In genomic region chr15:39888809-39889208, GRCh38 we compare ENCODE assay signal across 17 cellular contexts. TPM values are rescaled to one million over a fixed set of nuclear protein-coding genes. Genes with fewer than 3 reads are reported as not detected.
DNase-seq lines count a peak whose midpoint lies in the region; ATAC-seq, FAIRE-seq and TF ChIP-seq lines count a peak whose summit lies in the region.
"Had no signal": no experiment of that assay in that cellular context is flagged by ENCODE, and none has a peak within 500 bp of the region (broad histone marks: within the 10 kb centered on the region; RNA-seq: fewer than 3 reads in every experiment).

No MANE protein-coding gene starts in this region.

- intact Hi-C loops in Caco-2 (cut with micrococcal nuclease; ENCODE audit: unreplicated experiment) (loop anchor here (1.0 kb wide), 1 partner anchor 36 kb away; no protein-coding TSS in a partner anchor), colonic mucosa (cut with DNase I) (loop anchor here (5.0 kb wide), 1 partner anchor 88 kb away; no protein-coding TSS in a partner anchor), HepG2 (cut with micrococcal nuclease; ENCODE audit: unreplicated experiment) (loop anchor here (5.0 to 10.0 kb wide), 2 partner anchors 33 to 86 kb away; partner anchors contain the start of gene GPR176)

- peak; percentile 59 to 64 for DNase-seq in Caco-2
- peak; percentile 35 for DNase-seq in Karpas-422
- DNase-seq in colonic mucosa: no peak
- peak; percentile 15 for DNase-seq in HepG2 (ENCODE audit: low spot score)
- DNase-seq in NCI-H128 (lab: John Stamatoyannopoulos, UW; ENCODE audit: unreplicated experiment): no peak
- no peak for DNase-seq in Peyer's patch
- DNase-seq in BE2C: no peak
- DNase-seq: activated CD4-positive, alpha-beta T cell treated with anti-CD3 and anti-CD28 coated beads, Interleukin-2, amount 50 U/mL, for 48 hours; activated naive CD4-positive, alpha-beta T cell treated with anti-CD3 and anti-CD28 coated beads, Interleukin-2, amount 50 U/mL, for 16 hours; activated T-cell treated with anti-CD3 and anti-CD28 coated beads, Interleukin-2, amount 50 U/mL, for 24 hours; DND-41; NCI-H2107; NCI-H524; right lobe of liver; SHP77 had no signal

- no peaks in the 10 kb centered on the region for H3K36me3 ChIP-seq in Caco-2 (ENCODE audit: control insufficient read depth, insufficient read depth, low read length)
- no peaks in the 10 kb centered on the region for H3K36me3 ChIP-seq in Karpas-422 (ENCODE audit: insufficient read depth, low read length)
- no peaks in the 10 kb centered on the region for H3K36me3 ChIP-seq in colonic mucosa
- H3K36me3 ChIP-seq in HepG2 (replicated peaks in 1 of 2; ENCODE audit: control insufficient read depth in 1 of 2, insufficient read depth in 2 of 2, low read length in 2 of 2): no peaks in the 10 kb centered on the region
- H3K36me3 ChIP-seq in Peyer's patch: no peaks in the 10 kb centered on the region
- H3K36me3 ChIP-seq in BE2C: no peaks in the 10 kb centered on the region
- H3K36me3 ChIP-seq: right lobe of liver had no signal

- POLR2A ChIA-PET in Caco-2 (lab: Charles Lee) (interaction anchor here (0.7 kb wide), 1 partner anchor 45 kb away, joined by 5 read pairs; the partner anchor contains the start of gene EIF2AK4), HepG2 (lab: Yijun Ruan, JAX) (interaction anchor here (1.1 to 4.1 kb wide), 3 partner anchors 45 to 114 kb away, joined by 5 to 21 read pairs (median 5); partner anchors contain the start of gene EIF2AK4)

- ATAC-seq in HepG2 (no peak), GM18870 (IDR thresholded peaks at IDR 0.05; ENCODE audit: unreplicated experiment) (no peak)

- no peaks in the 10 kb centered on the region for H3K27me3 ChIP-seq in Caco-2 (replicated peaks; ENCODE audit: control insufficient read depth, insufficient read depth, low read length)
- H3K27me3 ChIP-seq in Karpas-422 (ENCODE audit: low read length): no peaks in the 10 kb centered on the region
- H3K27me3 ChIP-seq in colonic mucosa: no peaks in the 10 kb centered on the region
- 0 out of 5 replicates have a peak, but pooled peaks cover 0 to 2% of the 10 kb centered on the region in 2 experiments for H3K27me3 ChIP-seq in HepG2 (ENCODE audit: control insufficient read depth in 1 of 2, insufficient read depth in 2 of 2, low read length in 2 of 2)
- no peaks in the 10 kb centered on the region for H3K27me3 ChIP-seq in Peyer's patch
- H3K27me3 ChIP-seq in BE2C: no peaks in the 10 kb centered on the region
- H3K27me3 ChIP-seq: right lobe of liver had no signal

- TF ChIP-seq POLR2A in HepG2 (IDR thresholded peaks at IDR 0.05; ENCODE audit: insufficient read depth in 1 of 2, low read depth in 2 of 2, low read length in 2 of 2): no peak
- no peak for TF ChIP-seq POLR2A in Peyer's patch (IDR thresholded peaks at IDR 0.05)

- no peaks in the 10 kb centered on the region for H3K79me2 ChIP-seq in Karpas-422 (ENCODE audit: low read length)
- H3K79me2 ChIP-seq in HepG2 (ENCODE audit: insufficient read depth, low read length): no peaks in the 10 kb centered on the region

- H3K36me3 Mint-ChIP-seq in Caco-2 (ENCODE audit: insufficient read depth, unreplicated experiment): peaks cover 10% of the 10 kb centered on the region

- in situ Hi-C loops in HepG2 (cut with HindIII; ENCODE audit: extremely low pct_ligation_motif_present, low pct_unique_long_range_greater_than_20kb): no loop called here

- H3K27ac Mint-ChIP-seq in Caco-2 (ENCODE audit: unreplicated experiment): peak overlapping the region; percentile 57
- H3K27ac Mint-ChIP-seq: activated T-cell treated with anti-CD3 and anti-CD28 coated beads, Interleukin-2, amount 50 U/mL, for 24 hours; stimulated activated naive CD8-positive, alpha-beta T cell treated with anti-CD3 and anti-CD28 coated beads, Interleukin-15, Interleukin-2, amounts not matched to agents 100 ng/mL and 50 ng/mL, for 24 hours had no signal

- H3K9me3 Mint-ChIP-seq in Caco-2 (ENCODE audit: unreplicated experiment): no peaks in the 10 kb centered on the region
- H3K9me3 Mint-ChIP-seq: activated T-cell treated with anti-CD3 and anti-CD28 coated beads, Interleukin-2, amount 50 U/mL, for 24 hours; stimulated activated naive CD8-positive, alpha-beta T cell treated with anti-CD3 and anti-CD28 coated beads, Interleukin-15, Interleukin-2, amounts not matched to agents 100 ng/mL and 50 ng/mL, for 24 hours had no signal

- H3K9ac ChIP-seq in Karpas-422 (ENCODE audit: low read length) (no peak overlapping the region), colonic mucosa (ENCODE audit: low read depth in 2 of 2, low read length in 2 of 2) (no peak overlapping the region), HepG2 (ENCODE audit: insufficient read depth, low read depth, low read length) (no peak overlapping the region)

- 44% methylated on average over 2 of the region's 2 CpGs for WGBS in HepG2 (ENCODE audit: low lambda C conversion rate)

- H2AFZ ChIP-seq in Karpas-422 (ENCODE audit: low read length) (no peak overlapping the region), HepG2 (ENCODE audit: low read length) (no peak overlapping the region)

- no peak overlapping the region for H3K27ac ChIP-seq in Karpas-422 (ENCODE audit: low read length)
- H3K27ac ChIP-seq in colonic mucosa: peak overlapping the region; percentile 67
- no peak overlapping the region for H3K27ac ChIP-seq in HepG2 (ENCODE audit: extremely low read length, insufficient read depth, low read length)
- H3K27ac ChIP-seq in Peyer's patch: no peak overlapping the region
- H3K27ac ChIP-seq: right lobe of liver had no signal

- no peak for TF ChIP-seq CTCF in Caco-2 (IDR thresholded peaks at IDR 0.05; ENCODE audit: insufficient read depth in 1 of 2, low read depth in 1 of 2, low read length in 1 of 2, severe bottlenecking in 1 of 2, unreplicated experiment in 1 of 2)
- TF ChIP-seq CTCF in colonic mucosa (IDR thresholded peaks at IDR 0.05): no peak
- peak; percentile 19; the same call in 1 of the 2 replicates for TF ChIP-seq CTCF in HepG2 (CRISPR knock-in tag; IDR thresholded peaks at IDR 0.05)
- peak in 1 of 6 experiments; percentile 6 for TF ChIP-seq CTCF in Peyer's patch (IDR thresholded peaks at IDR 0.05)
- no peak for TF ChIP-seq CTCF in BE2C (IDR thresholded peaks at IDR 0.05; ENCODE audit: low read depth, low read length)

- peaks cover 58% of the 10 kb centered on the region for H3K4me1 ChIP-seq in Caco-2
- H3K4me1 ChIP-seq in Karpas-422 (ENCODE audit: low read length): no peaks in the 10 kb centered on the region
- H3K4me1 ChIP-seq in colonic mucosa: peaks cover 7% of the 10 kb centered on the region
- H3K4me1 ChIP-seq in HepG2 (ENCODE audit: insufficient read depth, low read length): peaks cover 47% of the 10 kb centered on the region
- peaks cover 0 to 5% (median 0%) of the 10 kb centered on the region in 4 donors for H3K4me1 ChIP-seq in Peyer's patch
- peaks cover 2% of the 10 kb centered on the region; the same call in 1 of the 2 replicates for H3K4me1 ChIP-seq in BE2C

- no peak for TF ChIP-seq EP300 in HepG2 (IDR thresholded peaks at IDR 0.05; ENCODE audit: low read depth in 2 of 2, low read length in 2 of 2)
- TF ChIP-seq EP300 in HepG2 (CRISPR knock-in tag; IDR thresholded peaks at IDR 0.05; ENCODE audit: borderline replicate concordance): no peak

- H3K4me3 Mint-ChIP-seq in Caco-2 (ENCODE audit: unreplicated experiment): peak overlapping the region; percentile 5
- H3K4me3 Mint-ChIP-seq: activated T-cell treated with anti-CD3 and anti-CD28 coated beads, Interleukin-2, amount 50 U/mL, for 24 hours; stimulated activated naive CD8-positive, alpha-beta T cell treated with anti-CD3 and anti-CD28 coated beads, Interleukin-15, Interleukin-2, amounts not matched to agents 100 ng/mL and 50 ng/mL, for 24 hours had no signal

- CTCF ChIA-PET in Caco-2 (lab: Charles Lee): interaction anchor here (0.7 to 2.3 kb wide), 7 partner anchors 18 to 141 kb away, joined by 3 to 31 read pairs (median 4); partner anchors contain the start of gene EIF2AK4
- CTCF ChIA-PET in HepG2 (lab: Yijun Ruan, JAX; ENCODE audit: low intra/inter-chr PET ratio, low total read pairs): no interaction called here

- H3K4me3 ChIP-seq in Caco-2 (ENCODE audit: low read depth, low read length): no peak overlapping the region
- no peak overlapping the region for H3K4me3 ChIP-seq in Karpas-422 (ENCODE audit: low read length)
- H3K4me3 ChIP-seq in colonic mucosa: no peak overlapping the region
- no peak overlapping the region for H3K4me3 ChIP-seq in HepG2 (replicated peaks in 1 of 3; ENCODE audit: insufficient read depth in 1 of 3, low read depth in 2 of 3, low read length in 3 of 3)
- H3K4me3 ChIP-seq in Peyer's patch: no peak overlapping the region
- no peak overlapping the region for H3K4me3 ChIP-seq in BE2C (ENCODE audit: low read depth, low read length)
- H3K4me3 ChIP-seq: right lobe of liver had no signal

- H3K9me2 ChIP-seq in Karpas-422 (replicated peaks; ENCODE audit: insufficient read depth, low read length): no peaks in the 10 kb centered on the region

- H3K9me3 ChIP-seq in Caco-2 (no peaks in the 10 kb centered on the region), Karpas-422 (ENCODE audit: low read length) (no peaks in the 10 kb centered on the region), colonic mucosa (no peaks in the 10 kb centered on the region), HepG2 (ENCODE audit: low read length) (no peaks in the 10 kb centered on the region), Peyer's patch (no peaks in the 10 kb centered on the region), BE2C (no peaks in the 10 kb centered on the region; the same call in 1 of the 2 replicates)
- H3K9me3 ChIP-seq: right lobe of liver had no signal

- TF ChIP-seq RAD21 in HepG2 (CRISPR knock-in tag; IDR thresholded peaks at IDR 0.05): no peak

- BruUV-seq in Caco-2 (replicated peaks; lab: Mats Ljungman, UMichigan) (no TSS peak), HepG2 (replicated peaks; lab: Mats Ljungman, UMichigan) (no TSS peak)

- H3K4me2 ChIP-seq in Karpas-422 (ENCODE audit: low read depth, low read length, poor library complexity, severe bottlenecking) (no peak overlapping the region), HepG2 (ENCODE audit: low read depth, low read length) (no peak overlapping the region)

- FAIRE-seq in HepG2 (lab: Jason Lieb, UNC): no peak

- peaks cover 23% of the 10 kb centered on the region for H3K4me1 Mint-ChIP-seq in Caco-2 (ENCODE audit: low read depth, unreplicated experiment)

- H3K27me3 Mint-ChIP-seq in Caco-2 (ENCODE audit: insufficient read depth, unreplicated experiment): no peaks in the 10 kb centered on the region

- H4K20me1 ChIP-seq in Karpas-422 (ENCODE audit: insufficient read depth, low read depth, low read length): no peaks in the 10 kb centered on the region
- H4K20me1 ChIP-seq in HepG2 (ENCODE audit: insufficient read depth, low read length): no peaks in the 10 kb centered on the region

RNA-seq across cellular contexts. Expression of gene GPR176, which starts 31.3 kb away (rescaled TPM):
- 9.8 and 14.4 TPM in 2 replicates for total RNA-seq in Caco-2 (2022)
- total RNA-seq in Karpas-422 (2014; rRNA removed; shearing (Covaris generic); ENCODE audit: low replicate concordance): 0.07 TPM in 1 of 2 replicates, not detected in the other
- total RNA-seq in colonic mucosa: 1 to 10 TPM in 1 of 2 donors, under 1 TPM in 1; 0.82 to 2.2 TPM
- total RNA-seq in HepG2 (2016; rRNA removed; fragmentation: Illumina TruSeq; extraction: Trizol): 0.15 and 0.20 TPM in 2 replicates
- not detected in 2 replicates for total RNA-seq in HepG2 (2016; cell fraction: cytosol; rRNA removed; fragmentation: Illumina TruSeq; extraction: Trizol; ENCODE audit: low read depth)
- total RNA-seq in HepG2 (2016; cell fraction: insoluble cytoplasmic fraction; rRNA removed; fragmentation: Illumina TruSeq; extraction: Trizol): 0.12 and 0.24 TPM in 2 replicates
- 0.19 and 0.21 TPM in 2 replicates for total RNA-seq in HepG2 (2016; cell fraction: membrane; rRNA removed; fragmentation: Illumina TruSeq; extraction: Trizol)
- total RNA-seq in HepG2 (2016; cell fraction: nucleus; rRNA removed; fragmentation: Illumina TruSeq; extraction: Trizol): 0.19 and 0.22 TPM in 2 replicates
- polyA plus RNA-seq in HepG2 (2011; rRNA removed): 0.11 and 0.17 TPM in 2 replicates
- polyA plus RNA-seq in HepG2 (2011; cell fraction: cytosol; rRNA removed): 0.24 and 0.28 TPM in 2 replicates
- polyA plus RNA-seq in HepG2 (2011; cell fraction: nucleus; rRNA removed): 0.06 and 0.12 TPM in 2 replicates
- 0.17 and 0.24 TPM in 2 replicates for polyA plus RNA-seq in HepG2 (2012)
- 0.02 TPM in 1 of 2 replicates, not detected in the other for polyA plus RNA-seq in HepG2 (2016; cell fraction: cytosol; fragmentation: Illumina TruSeq; extraction: Trizol; ENCODE audit: low read depth)
- polyA plus RNA-seq in HepG2 (2016; cell fraction: insoluble cytoplasmic fraction; fragmentation: Illumina TruSeq; extraction: Trizol; ENCODE audit: low read depth): 0.05 and 0.16 TPM in 2 replicates
- 0.05 and 0.16 TPM in 2 replicates for polyA plus RNA-seq in HepG2 (2016; cell fraction: membrane; fragmentation: Illumina TruSeq; extraction: Trizol; ENCODE audit: low read depth)
- 0.24 TPM in 1 of 2 replicates, not detected in the other for polyA plus RNA-seq in HepG2 (2016; cell fraction: nucleus; fragmentation: Illumina TruSeq; extraction: Trizol; ENCODE audit: insufficient read depth, low read depth)
- 2.2 and 40.9 TPM in 2 replicates for polyA minus RNA-seq in HepG2 (2011; rRNA and poly(A)+ RNA removed; ENCODE audit: low replicate concordance)
- polyA minus RNA-seq in HepG2 (2011; cell fraction: cytosol; rRNA and poly(A)+ RNA removed): not detected in 2 replicates
- 0.37 and 0.39 TPM in 2 replicates for polyA minus RNA-seq in HepG2 (2011; cell fraction: nucleus; rRNA and poly(A)+ RNA removed)
- 1 to 10 TPM in 3 of 4 donors, under 1 TPM in 1; 0.88 to 4.3 (median 3.1) TPM for total RNA-seq in Peyer's patch
- polyA plus RNA-seq in BE2C (2012; ENCODE audit: insufficient read depth, insufficient read length, low read depth): 4.5 TPM

RNA-seq across cellular contexts. Expression of gene EIF2AK4, which starts 45.1 kb away (rescaled TPM):
- total RNA-seq in Caco-2 (2022) (33.8 and 38.3 TPM in 2 replicates), colonic mucosa (10 to 100 TPM; 23.9 to 24.0 TPM), HepG2 (2016; rRNA removed; fragmentation: Illumina TruSeq; extraction: Trizol) (58.9 and 87.3 TPM in 2 replicates), Peyer's patch (10 to 100 TPM; 17.6 to 34.7 (median 22.4) TPM)
- 24.0 and 42.5 TPM in 2 replicates for total RNA-seq in Karpas-422 (2014; rRNA removed; shearing (Covaris generic); ENCODE audit: low replicate concordance)
- 21.6 and 23.6 TPM in 2 replicates for total RNA-seq in HepG2 (2016; cell fraction: cytosol; rRNA removed; fragmentation: Illumina TruSeq; extraction: Trizol; ENCODE audit: low read depth)
- 64.0 and 92.3 TPM in 2 replicates for total RNA-seq in HepG2 (2016; cell fraction: insoluble cytoplasmic fraction; rRNA removed; fragmentation: Illumina TruSeq; extraction: Trizol)
- total RNA-seq in HepG2 (2016; cell fraction: membrane; rRNA removed; fragmentation: Illumina TruSeq; extraction: Trizol): 53.8 and 56.3 TPM in 2 replicates
- total RNA-seq in HepG2 (2016; cell fraction: nucleus; rRNA removed; fragmentation: Illumina TruSeq; extraction: Trizol): 43.7 and 47.1 TPM in 2 replicates
- 52.0 and 62.3 TPM in 2 replicates for polyA plus RNA-seq in HepG2 (2011; rRNA removed)
- 41.9 and 51.7 TPM in 2 replicates for polyA plus RNA-seq in HepG2 (2011; cell fraction: cytosol; rRNA removed)
- polyA plus RNA-seq in HepG2 (2011; cell fraction: nucleus; rRNA removed): 30.6 and 34.3 TPM in 2 replicates
- 43.5 and 57.9 TPM in 2 replicates for polyA plus RNA-seq in HepG2 (2012)
- polyA plus RNA-seq in HepG2 (2016; cell fraction: cytosol; fragmentation: Illumina TruSeq; extraction: Trizol; ENCODE audit: low read depth): 12.7 and 14.9 TPM in 2 replicates
- 77.8 and 78.4 TPM in 2 replicates for polyA plus RNA-seq in HepG2 (2016; cell fraction: insoluble cytoplasmic fraction; fragmentation: Illumina TruSeq; extraction: Trizol; ENCODE audit: low read depth)
- polyA plus RNA-seq in HepG2 (2016; cell fraction: membrane; fragmentation: Illumina TruSeq; extraction: Trizol; ENCODE audit: low read depth): 35.6 and 35.9 TPM in 2 replicates
- 47.7 and 49.8 TPM in 2 replicates for polyA plus RNA-seq in HepG2 (2016; cell fraction: nucleus; fragmentation: Illumina TruSeq; extraction: Trizol; ENCODE audit: insufficient read depth, low read depth)
- polyA minus RNA-seq in HepG2 (2011; rRNA and poly(A)+ RNA removed; ENCODE audit: low replicate concordance): 60.5 and 98.2 TPM in 2 replicates
- polyA minus RNA-seq in HepG2 (2011; cell fraction: cytosol; rRNA and poly(A)+ RNA removed): 40.2 and 44.5 TPM in 2 replicates
- 128 and 137 TPM in 2 replicates for polyA minus RNA-seq in HepG2 (2011; cell fraction: nucleus; rRNA and poly(A)+ RNA removed)
- 24.1 TPM for polyA plus RNA-seq in BE2C (2012; ENCODE audit: insufficient read depth, insufficient read length, low read depth)

Comparison
In these comparisons a context has a peak if more than half of its experiments do, and no peak if none do; other contexts are left out.
1. DNase-seq: peak in Caco-2 (2 of 2), Karpas-422 (single experiment) and HepG2 (single experiment); none in colonic mucosa (single experiment), NCI-H128 (single experiment), Peyer's patch (0 of 3) and BE2C (single experiment).